In genomic region chr5:157431544-157432200, GRCh38 we compare ENCODE assay signal across 1 cellular context.
TF ChIP-seq lines count a peak whose summit lies in the region.

No MANE protein-coding gene starts in this region.

TF ChIP-seq in GM23338, 12 proteins besides CTCF, POLR2A, EP300 and RAD21 (continued from another document):
- TF ChIP-seq ZNF462 (CRISPR knock-in tag; IDR thresholded peaks at IDR 0.05) (no peak), ZNF114 (CRISPR knock-in tag; IDR thresholded peaks at IDR 0.05) (no peak), EZH2phosphoT487 (IDR thresholded peaks at IDR 0.05; ENCODE audit: unreplicated experiment) (no peak), ZNF331 (CRISPR knock-in tag; IDR thresholded peaks at IDR 0.05; ENCODE audit: low read depth) (no peak), POLR2AphosphoS5 (IDR thresholded peaks at IDR 0.05; ENCODE audit: low read depth) (no peak), JUNB (IDR thresholded peaks at IDR 0.05; ENCODE audit: unreplicated experiment) (no peak), EZH2 (IDR thresholded peaks at IDR 0.05; ENCODE audit: low read depth, unreplicated experiment) (no peak), ETS1 (IDR thresholded peaks at IDR 0.05) (no peak), NANOG (IDR thresholded peaks at IDR 0.05; ENCODE audit: borderline replicate concordance) (no peak)
